Comparison of ENCODE assay signal across 13 cellular contexts in the genomic region with DNA sequence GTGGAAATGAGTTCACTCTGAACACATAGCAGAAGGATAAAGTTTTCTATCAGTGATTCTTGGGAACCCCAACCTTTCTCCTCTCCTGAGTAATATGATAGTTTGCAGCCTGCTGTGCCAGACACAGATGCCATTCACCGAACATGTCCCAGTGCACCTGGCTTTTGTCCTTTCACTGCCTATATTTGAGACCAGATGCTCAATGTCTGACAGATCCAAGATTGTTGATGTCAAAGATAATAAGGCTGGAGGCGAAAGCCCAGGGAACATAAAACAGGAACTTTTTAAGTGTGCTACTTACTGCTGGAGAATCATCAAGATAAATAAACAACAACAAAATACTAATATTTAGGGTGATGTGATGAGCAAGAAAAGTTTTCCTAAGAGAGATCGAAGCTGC.
DNase-seq lines count a peak whose midpoint lies in the region; ATAC-seq and TF ChIP-seq lines count a peak whose summit lies in the region.
"Had no signal": no experiment of that assay in that cellular context is flagged by ENCODE, and none has a peak within 500 bp of the region (broad histone marks: within the 10 kb centered on the region; RNA-seq: fewer than 3 reads in every experiment).

No MANE protein-coding gene starts in this region.

- no peak for ATAC-seq in SK-N-SH treated with all-trans-retinoic acid at 6 μM for 48 hours
- ATAC-seq: K562 had no signal

- peak; percentile 5 for DNase-seq in NCI-H1092 (lab: John Stamatoyannopoulos, UW)
- DNase-seq in NCI-H146 treated with DMSO at 0.1 percent for 48 hours (lab: John Stamatoyannopoulos, UW; ENCODE audit: unreplicated experiment) = peak; percentile 74
- peak; percentile 7 for DNase-seq in NCI-H510A (lab: John Stamatoyannopoulos, UW)
- DNase-seq in LoVo (ENCODE audit: low spot score) = no peak
- DNase-seq in GM13977 (ENCODE audit: low spot score) = no peak
- DNase-seq in nucleus accumbens (lab: John Stamatoyannopoulos, UW) = no peak
- DNase-seq: DMS53, H7, NCI-H1048, NCI-H82, SHP77 treated with DMSO at 0.1 percent for 48 hours had no signal

- in situ Hi-C loops in GM13977 (cut with MboI; ENCODE audit: low pct_unique_long_range_greater_than_20kb, low sequenced_read_pairs, unreplicated experiment) = no loop called here

- no peak for TF ChIP-seq CTCF in GM13977 (IDR thresholded peaks at IDR 0.05; ENCODE audit: extremely low read depth, insufficient read depth, missing control alignments)

TF ChIP-seq in SK-N-SH treated with all-trans-retinoic acid at 6 μM for 48 hours, 23 proteins besides CTCF, POLR2A, EP300 and RAD21:
- TF ChIP-seq OSR1 (CRISPR knock-in tag; IDR thresholded peaks at IDR 0.05) (no peak), ZNF565 (CRISPR knock-in tag; conservative IDR thresholded peaks at IDR 0.05; ENCODE audit: low read depth) (no peak), ZNF70 (CRISPR knock-in tag; IDR thresholded peaks at IDR 0.05) (no peak), ISL1 (CRISPR knock-in tag; IDR thresholded peaks at IDR 0.05) (0 out of 2 replicates have a peak, but pooled peaks have one; percentile 34), GLIS3 (CRISPR knock-in tag; IDR thresholded peaks at IDR 0.05) (no peak), RARB (CRISPR knock-in tag; IDR thresholded peaks at IDR 0.05) (no peak), ZFP3 (CRISPR knock-in tag; IDR thresholded peaks at IDR 0.05) (no peak), CSDC2 (CRISPR knock-in tag; IDR thresholded peaks at IDR 0.05) (no peak), ZC3H10 (CRISPR knock-in tag; IDR thresholded peaks at IDR 0.05) (no peak), ZFP30 (CRISPR knock-in tag; IDR thresholded peaks at IDR 0.05) (no peak), TCF4 (CRISPR knock-in tag; IDR thresholded peaks at IDR 0.05; ENCODE audit: borderline replicate concordance) (peak; percentile 48; the same call in 1 of the 2 replicates), BACH2 (CRISPR knock-in tag; IDR thresholded peaks at IDR 0.05; ENCODE audit: borderline replicate concordance) (no peak), ARNTL (CRISPR knock-in tag; IDR thresholded peaks at IDR 0.05; ENCODE audit: borderline replicate concordance, low read depth) (no peak)
- TF ChIP-seq, protein P1, sequence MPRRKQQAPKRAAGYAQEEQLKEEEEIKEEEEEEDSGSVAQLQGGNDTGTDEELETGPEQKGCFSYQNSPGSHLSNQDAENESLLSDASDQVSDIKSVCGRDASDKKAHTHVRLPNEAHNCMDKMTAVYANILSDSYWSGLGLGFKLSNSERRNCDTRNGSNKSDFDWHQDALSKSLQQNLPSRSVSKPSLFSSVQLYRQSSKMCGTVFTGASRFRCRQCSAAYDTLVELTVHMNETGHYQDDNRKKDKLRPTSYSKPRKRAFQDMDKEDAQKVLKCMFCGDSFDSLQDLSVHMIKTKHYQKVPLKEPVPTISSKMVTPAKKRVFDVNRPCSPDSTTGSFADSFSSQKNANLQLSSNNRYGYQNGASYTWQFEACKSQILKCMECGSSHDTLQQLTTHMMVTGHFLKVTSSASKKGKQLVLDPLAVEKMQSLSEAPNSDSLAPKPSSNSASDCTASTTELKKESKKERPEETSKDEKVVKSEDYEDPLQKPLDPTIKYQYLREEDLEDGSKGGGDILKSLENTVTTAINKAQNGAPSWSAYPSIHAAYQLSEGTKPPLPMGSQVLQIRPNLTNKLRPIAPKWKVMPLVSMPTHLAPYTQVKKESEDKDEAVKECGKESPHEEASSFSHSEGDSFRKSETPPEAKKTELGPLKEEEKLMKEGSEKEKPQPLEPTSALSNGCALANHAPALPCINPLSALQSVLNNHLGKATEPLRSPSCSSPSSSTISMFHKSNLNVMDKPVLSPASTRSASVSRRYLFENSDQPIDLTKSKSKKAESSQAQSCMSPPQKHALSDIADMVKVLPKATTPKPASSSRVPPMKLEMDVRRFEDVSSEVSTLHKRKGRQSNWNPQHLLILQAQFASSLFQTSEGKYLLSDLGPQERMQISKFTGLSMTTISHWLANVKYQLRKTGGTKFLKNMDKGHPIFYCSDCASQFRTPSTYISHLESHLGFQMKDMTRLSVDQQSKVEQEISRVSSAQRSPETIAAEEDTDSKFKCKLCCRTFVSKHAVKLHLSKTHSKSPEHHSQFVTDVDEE (CRISPR knock-in tag; IDR thresholded peaks at IDR 0.05) = peak; percentile 36; the same call in 1 of the 2 replicates

Comparison
In these comparisons a context has a peak if more than half of its experiments do, and no peak if none do; other contexts are left out.
1. DNase-seq: peak in NCI-H1092 (single experiment), NCI-H146 treated with DMSO at 0.1 percent for 48 hours (single experiment) and NCI-H510A (single experiment); none in LoVo (single experiment), GM13977 (single experiment) and nucleus accumbens (0 of 56).